ENCODE assay signal across 1 cellular context in the genomic region with DNA sequence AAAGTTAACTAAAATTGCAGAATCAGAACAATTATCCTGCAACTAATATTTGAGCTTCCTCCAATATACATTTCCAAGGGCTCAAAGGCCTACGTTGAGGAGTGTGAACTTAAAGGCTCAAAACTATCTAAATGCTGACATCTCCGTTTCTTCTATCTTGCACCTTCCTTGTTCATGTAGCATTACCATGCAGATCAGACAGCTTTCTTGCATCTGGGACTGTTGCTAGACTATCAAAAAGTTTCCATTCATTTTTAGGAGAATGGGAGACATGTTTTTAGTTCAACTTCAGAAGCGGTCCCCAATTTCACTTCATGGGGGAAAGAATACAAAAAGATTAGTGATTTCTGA.
TF ChIP-seq lines count a peak whose summit lies in the region.

No MANE protein-coding gene starts in this region.

TF ChIP-seq in IMR-90, 13 proteins besides CTCF, POLR2A, EP300 and RAD21:
- no peak for TF ChIP-seq NFE2L2 (IDR thresholded peaks at IDR 0.05; ENCODE audit: low read depth, low read length)
- TF ChIP-seq, protein P1, sequence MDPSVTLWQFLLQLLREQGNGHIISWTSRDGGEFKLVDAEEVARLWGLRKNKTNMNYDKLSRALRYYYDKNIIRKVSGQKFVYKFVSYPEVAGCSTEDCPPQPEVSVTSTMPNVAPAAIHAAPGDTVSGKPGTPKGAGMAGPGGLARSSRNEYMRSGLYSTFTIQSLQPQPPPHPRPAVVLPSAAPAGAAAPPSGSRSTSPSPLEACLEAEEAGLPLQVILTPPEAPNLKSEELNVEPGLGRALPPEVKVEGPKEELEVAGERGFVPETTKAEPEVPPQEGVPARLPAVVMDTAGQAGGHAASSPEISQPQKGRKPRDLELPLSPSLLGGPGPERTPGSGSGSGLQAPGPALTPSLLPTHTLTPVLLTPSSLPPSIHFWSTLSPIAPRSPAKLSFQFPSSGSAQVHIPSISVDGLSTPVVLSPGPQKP (IDR thresholded peaks at IDR 0.05; ENCODE audit: borderline replicate concordance, low read depth, low read length) = no peak
- no peak for TF ChIP-seq USF2 (IDR thresholded peaks at IDR 0.05; ENCODE audit: low read depth, low read length)
- no peak for TF ChIP-seq CEBPB (IDR thresholded peaks at IDR 0.05; ENCODE audit: low read depth, low read length)
- TF ChIP-seq RCOR1 (IDR thresholded peaks at IDR 0.05; ENCODE audit: insufficient replicate concordance, low read length) = no peak
- no peak for TF ChIP-seq FOS (IDR thresholded peaks at IDR 0.05; ENCODE audit: low read depth, low read length)
- no peak for TF ChIP-seq MAFK (IDR thresholded peaks at IDR 0.05; ENCODE audit: low read depth, low read length)
- TF ChIP-seq RFX5 (IDR thresholded peaks at IDR 0.05; ENCODE audit: low read depth, low read length) = no peak
- no peak for TF ChIP-seq MAZ (IDR thresholded peaks at IDR 0.05; ENCODE audit: borderline replicate concordance, low read depth, low read length)
- no peak for TF ChIP-seq MXI1 (IDR thresholded peaks at IDR 0.05; ENCODE audit: borderline replicate concordance, low read depth, low read length)
- no peak for TF ChIP-seq SMC3 (IDR thresholded peaks at IDR 0.05; ENCODE audit: low read depth, low read length)
- no peak for TF ChIP-seq BHLHE40 (IDR thresholded peaks at IDR 0.05; ENCODE audit: low read depth, low read length)
- no peak for TF ChIP-seq CHD1 (IDR thresholded peaks at IDR 0.05; ENCODE audit: low read depth, low read length)
